8 cellular contexts compared by ENCODE assay signal in the genomic region with DNA sequence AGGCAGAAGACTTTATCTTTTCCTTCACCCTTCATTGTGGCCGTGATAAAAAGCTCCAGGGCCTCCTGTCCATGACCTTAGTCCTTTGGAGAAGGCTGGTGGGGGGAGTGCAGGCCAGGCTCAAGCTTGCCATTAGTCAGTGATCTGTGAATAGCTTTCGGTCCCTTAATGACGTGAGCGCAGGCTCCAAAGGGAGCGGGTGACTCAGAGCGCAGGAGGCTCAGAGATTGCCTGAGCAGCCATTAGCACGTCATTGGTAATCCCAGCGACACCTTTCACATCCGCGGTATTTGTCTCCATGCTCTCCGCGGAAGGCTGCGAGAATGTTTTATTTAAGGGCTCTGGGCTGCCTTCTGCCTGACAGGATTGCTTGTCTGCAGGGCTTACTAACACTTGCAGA.
A peak's percentile ranks its signal among the peaks of the same experiment; 100 is the strongest.
DNase-seq lines count a peak whose midpoint lies in the region; ATAC-seq and TF ChIP-seq lines count a peak whose summit lies in the region.

No MANE protein-coding gene starts in this region.

- TF ChIP-seq CTCF in astrocyte of the cerebellum (IDR thresholded peaks at IDR 0.05; ENCODE audit: low read depth, low read length, missing control alignments) = no peak

- ATAC-seq in HG02610 (IDR thresholded peaks at IDR 0.05; ENCODE audit: unreplicated experiment) (peak; percentile 86), GM19328 (IDR thresholded peaks at IDR 0.05; ENCODE audit: unreplicated experiment) (no peak)

- in situ Hi-C loops in astrocyte of the cerebellum (cut with HindIII; ENCODE audit: low sequenced_read_pairs) = no loop called here

- H3K4me3 ChIP-seq in astrocyte of the cerebellum (ENCODE audit: low read depth, low read length) = peak overlapping the region; percentile 14

- DNase-seq in astrocyte of the cerebellum (ENCODE audit: low read depth) = peak; percentile 86
- DNase-seq in hepatic stellate cell (ENCODE audit: low spot score) = peak; percentile 72
- peak; percentile 82 for DNase-seq in retina
- no peak for DNase-seq in GM19240 (ENCODE audit: insufficient read length, low spot score)
- no peak for DNase-seq in activated gamma-delta T cell treated with Interleukin-2 at 50 U/mL for 16 hours
- DNase-seq in DMS 273 treated with DMSO at 0.1 percent for 48 hours (lab: John Stamatoyannopoulos, UW) = no peak

Comparison
In these comparisons a context has a peak if more than half of its experiments do, and no peak if none do; other contexts are left out.
1. DNase-seq: peak in astrocyte of the cerebellum (single experiment), hepatic stellate cell (single experiment) and retina (single experiment); none in GM19240 (single experiment), activated gamma-delta T cell treated with Interleukin-2 at 50 U/mL for 16 hours (single experiment) and DMS 273 treated with DMSO at 0.1 percent for 48 hours (single experiment).